Comparison of ENCODE assay signal across 1 cellular context in genomic region chr22:17777717-17778044, GRCh38.
TF ChIP-seq lines count a peak whose summit lies in the region.

No MANE protein-coding gene starts in this region.

TF ChIP-seq in SK-N-SH treated with all-trans-retinoic acid at 6 μM for 48 hours, 23 proteins besides CTCF, POLR2A, EP300 and RAD21 (continued from another document):
- TF ChIP-seq POU6F1 (CRISPR knock-in tag; IDR thresholded peaks at IDR 0.05; ENCODE audit: borderline replicate concordance, low read depth) (no peak), PATZ1 (CRISPR knock-in tag; IDR thresholded peaks at IDR 0.05; ENCODE audit: borderline replicate concordance) (no peak), ZNF70 (CRISPR knock-in tag; IDR thresholded peaks at IDR 0.05) (no peak)
